18 cellular contexts compared by ENCODE assay signal in the genomic region with DNA sequence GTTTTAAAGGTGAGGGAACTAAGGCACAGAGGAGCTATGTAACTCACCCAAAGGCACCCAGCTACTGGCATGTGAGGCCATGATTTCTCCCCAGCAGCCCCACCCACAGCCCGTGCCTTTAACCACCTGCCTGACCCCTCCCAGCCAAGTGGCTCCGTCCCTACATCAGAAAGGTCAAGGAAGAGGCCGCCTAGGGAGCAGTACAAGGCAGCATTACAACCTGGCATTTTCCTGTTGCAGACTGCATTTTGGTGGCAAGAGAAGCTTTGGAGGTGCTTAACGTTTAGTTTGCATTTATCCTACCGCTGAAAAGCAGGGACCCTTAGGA. TPM values are rescaled to one million over a fixed set of nuclear protein-coding genes. Genes with fewer than 3 reads are reported as not detected.
DNase-seq lines count a peak whose midpoint lies in the region; ATAC-seq and TF ChIP-seq lines count a peak whose summit lies in the region.
"Had no signal": no experiment of that assay in that cellular context is flagged by ENCODE, and none has a peak within 500 bp of the region (broad histone marks: within the 10 kb centered on the region; RNA-seq: fewer than 3 reads in every experiment).

No MANE protein-coding gene starts in this region.

- H3K4me3 ChIP-seq in HEK293 (ENCODE audit: low read depth, low read length) (no peak overlapping the region), body of pancreas (no peak overlapping the region)
- H3K4me3 ChIP-seq: esophagus muscularis mucosa, Peyer's patch, right lobe of liver, tibial nerve had no signal

- no peak for ATAC-seq in body of pancreas
- no peak for ATAC-seq in GM18520 (IDR thresholded peaks at IDR 0.05; ENCODE audit: unreplicated experiment)

- H3K36me3 ChIP-seq in HEK293 (ENCODE audit: control insufficient read depth in 2 of 2, insufficient read depth in 1 of 2, low read length in 2 of 2) (peaks cover 0 to 10% of the 10 kb centered on the region in 2 experiments; a peak in 1 of 3 replicates), body of pancreas (replicated peaks in 1 of 2; ENCODE audit: insufficient read depth in 1 of 2, low read depth in 2 of 2) (no peaks in the 10 kb centered on the region)
- H3K36me3 ChIP-seq: Peyer's patch had no signal

- 52 to 53% methylated on average over 5 of the region's 5 CpGs for WGBS in body of pancreas, 2 donors

- H3K27ac Mint-ChIP-seq in osteocyte (ENCODE audit: unreplicated experiment) = peak overlapping the region; percentile 88
- H3K27ac Mint-ChIP-seq: activated CD4-positive, alpha-beta T cell treated with anti-CD3 and anti-CD28 coated beads, Interleukin-2, amount 10 ng/mL, durations not matched to agents 7 days and 5 days had no signal

- peaks cover 2% of the 10 kb centered on the region for H3K36me3 Mint-ChIP-seq in osteocyte (ENCODE audit: unreplicated experiment)

- no peaks in the 10 kb centered on the region for H3K27me3 ChIP-seq in body of pancreas
- H3K27me3 ChIP-seq: esophagus muscularis mucosa, Peyer's patch, right lobe of liver, tibial nerve had no signal

- H3K4me1 ChIP-seq in HEK293 (ENCODE audit: control insufficient read depth, insufficient read depth, low read length) (peaks cover 4% of the 10 kb centered on the region), body of pancreas (peaks cover 44% of the 10 kb centered on the region)

- H3K9me3 ChIP-seq in HEK293 (ENCODE audit: control insufficient read depth, insufficient read depth, low read depth, low read length) = no peaks in the 10 kb centered on the region
- no peaks in the 10 kb centered on the region for H3K9me3 ChIP-seq in body of pancreas
- H3K9me3 ChIP-seq: Peyer's patch, right lobe of liver had no signal

- intact Hi-C loops in body of pancreas (cut with DNase I) = no loop called here

- TF ChIP-seq CTCF in HEK293 (tag by site-specific recombination; IDR thresholded peaks at IDR 0.05) = no peak
- TF ChIP-seq CTCF in body of pancreas (IDR thresholded peaks at IDR 0.05) = no peak
- TF ChIP-seq CTCF in osteocyte (IDR thresholded peaks at IDR 0.05) = no peak

- H3K27me3 Mint-ChIP-seq in osteocyte (ENCODE audit: unreplicated experiment) = no peaks in the 10 kb centered on the region
- H3K27me3 Mint-ChIP-seq: activated CD4-positive, alpha-beta T cell treated with anti-CD3 and anti-CD28 coated beads, Interleukin-2, amount 10 ng/mL, durations not matched to agents 7 days and 5 days had no signal

- CTCF ChIA-PET in HEK293 (lab: Yijun Ruan, JAX) = interaction anchor here (0.6 to 1.6 kb wide), 6 partner anchors 8 to 326 kb away, joined by 3 to 6 read pairs (median 3); no protein-coding TSS in a partner anchor

- peaks cover 4% of the 10 kb centered on the region for H3K9me3 Mint-ChIP-seq in osteocyte (ENCODE audit: unreplicated experiment)
- H3K9me3 Mint-ChIP-seq: activated CD4-positive, alpha-beta T cell treated with anti-CD3 and anti-CD28 coated beads, Interleukin-2, amount 10 ng/mL, durations not matched to agents 7 days and 5 days; central memory CD8-positive, alpha-beta T cell had no signal

- no peak overlapping the region for H3K4me3 Mint-ChIP-seq in osteocyte (ENCODE audit: unreplicated experiment)
- H3K4me3 Mint-ChIP-seq: activated CD4-positive, alpha-beta T cell treated with anti-CD3 and anti-CD28 coated beads, Interleukin-2, amount 10 ng/mL, durations not matched to agents 7 days and 5 days; central memory CD8-positive, alpha-beta T cell had no signal

- DNase-seq in COLO668 (lab: John Stamatoyannopoulos, UW; ENCODE audit: unreplicated experiment) (peak; percentile 34), body of pancreas (no peak), osteocyte (ENCODE audit: extremely low spot score, unreplicated experiment) (no peak), kidney glomerular epithelial cell (lab: John Stamatoyannopoulos, UW) (no peak), occipital lobe (lab: John Stamatoyannopoulos, UW) (no peak)
- DNase-seq in activated CD4-positive, CD25-positive, alpha-beta regulatory T cell (lab: John Stamatoyannopoulos, UW) = no peak
- DNase-seq: activated CD4-positive, alpha-beta T cell treated with anti-CD3 and anti-CD28 coated beads, Interleukin-2, amount 10 ng/mL, durations not matched to agents 7 days and 5 days; activated CD8-positive, alpha-beta memory T cell treated with anti-CD3 and anti-CD28 coated beads, Interleukin-2, amount 50 U/mL, for 4 hours; activated gamma-delta T cell; effector CD8-positive, alpha-beta T cell; KG1; Peyer's patch had no signal

- peaks cover 29% of the 10 kb centered on the region for H3K4me1 Mint-ChIP-seq in osteocyte (ENCODE audit: unreplicated experiment)

- TF ChIP-seq POLR2A in body of pancreas (IDR thresholded peaks at IDR 0.05) = no peak

- POLR2A ChIA-PET in HEK293 (lab: Yijun Ruan, JAX) = interaction anchor here (1.0 to 1.5 kb wide), 4 partner anchors 14 to 126 kb away, joined by 3 to 5 read pairs (median 4); a partner anchor contains a TSS

- H3K27ac ChIP-seq in HEK293 (ENCODE audit: extremely low read depth, low read depth, low read length) = peak overlapping the region; percentile 73
- peak overlapping the region; percentile 33 to 73 (median 66) for H3K27ac ChIP-seq in body of pancreas
- H3K27ac ChIP-seq: Peyer's patch, tibial nerve had no signal

TF ChIP-seq in HEK293, 187 proteins besides CTCF, POLR2A, EP300 and RAD21 (continues in another document):
- TF ChIP-seq, protein P1, sequence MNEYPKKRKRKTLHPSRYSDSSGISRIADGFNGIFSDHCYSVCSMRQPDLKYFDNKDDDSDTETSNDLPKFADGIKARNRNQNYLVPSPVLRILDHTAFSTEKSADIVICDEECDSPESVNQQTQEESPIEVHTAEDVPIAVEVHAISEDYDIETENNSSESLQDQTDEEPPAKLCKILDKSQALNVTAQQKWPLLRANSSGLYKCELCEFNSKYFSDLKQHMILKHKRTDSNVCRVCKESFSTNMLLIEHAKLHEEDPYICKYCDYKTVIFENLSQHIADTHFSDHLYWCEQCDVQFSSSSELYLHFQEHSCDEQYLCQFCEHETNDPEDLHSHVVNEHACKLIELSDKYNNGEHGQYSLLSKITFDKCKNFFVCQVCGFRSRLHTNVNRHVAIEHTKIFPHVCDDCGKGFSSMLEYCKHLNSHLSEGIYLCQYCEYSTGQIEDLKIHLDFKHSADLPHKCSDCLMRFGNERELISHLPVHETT (tag by site-specific recombination; IDR thresholded peaks at IDR 0.05) = no peak
- TF ChIP-seq, protein P2, sequence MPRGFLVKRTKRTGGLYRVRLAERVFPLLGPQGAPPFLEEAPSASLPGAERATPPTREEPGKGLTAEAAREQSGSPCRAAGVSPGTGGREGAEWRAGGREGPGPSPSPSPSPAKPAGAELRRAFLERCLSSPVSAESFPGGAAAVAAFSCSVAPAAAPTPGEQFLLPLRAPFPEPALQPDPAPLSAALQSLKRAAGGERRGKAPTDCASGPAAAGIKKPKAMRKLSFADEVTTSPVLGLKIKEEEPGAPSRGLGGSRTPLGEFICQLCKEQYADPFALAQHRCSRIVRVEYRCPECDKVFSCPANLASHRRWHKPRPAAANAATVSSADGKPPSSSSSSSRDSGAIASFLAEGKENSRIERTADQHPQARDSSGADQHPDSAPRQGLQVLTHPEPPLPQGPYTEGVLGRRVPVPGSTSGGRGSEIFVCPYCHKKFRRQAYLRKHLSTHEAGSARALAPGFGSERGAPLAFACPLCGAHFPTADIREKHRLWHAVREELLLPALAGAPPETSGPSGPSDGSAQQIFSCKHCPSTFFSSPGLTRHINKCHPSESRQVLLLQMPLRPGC (tag by site-specific recombination; IDR thresholded peaks at IDR 0.05) = no peak
- 0 out of 2 replicates have a peak, but pooled peaks have one; percentile 4 for TF ChIP-seq ZNF768 (tag by site-specific recombination; IDR thresholded peaks at IDR 0.05)
- TF ChIP-seq, protein P3, sequence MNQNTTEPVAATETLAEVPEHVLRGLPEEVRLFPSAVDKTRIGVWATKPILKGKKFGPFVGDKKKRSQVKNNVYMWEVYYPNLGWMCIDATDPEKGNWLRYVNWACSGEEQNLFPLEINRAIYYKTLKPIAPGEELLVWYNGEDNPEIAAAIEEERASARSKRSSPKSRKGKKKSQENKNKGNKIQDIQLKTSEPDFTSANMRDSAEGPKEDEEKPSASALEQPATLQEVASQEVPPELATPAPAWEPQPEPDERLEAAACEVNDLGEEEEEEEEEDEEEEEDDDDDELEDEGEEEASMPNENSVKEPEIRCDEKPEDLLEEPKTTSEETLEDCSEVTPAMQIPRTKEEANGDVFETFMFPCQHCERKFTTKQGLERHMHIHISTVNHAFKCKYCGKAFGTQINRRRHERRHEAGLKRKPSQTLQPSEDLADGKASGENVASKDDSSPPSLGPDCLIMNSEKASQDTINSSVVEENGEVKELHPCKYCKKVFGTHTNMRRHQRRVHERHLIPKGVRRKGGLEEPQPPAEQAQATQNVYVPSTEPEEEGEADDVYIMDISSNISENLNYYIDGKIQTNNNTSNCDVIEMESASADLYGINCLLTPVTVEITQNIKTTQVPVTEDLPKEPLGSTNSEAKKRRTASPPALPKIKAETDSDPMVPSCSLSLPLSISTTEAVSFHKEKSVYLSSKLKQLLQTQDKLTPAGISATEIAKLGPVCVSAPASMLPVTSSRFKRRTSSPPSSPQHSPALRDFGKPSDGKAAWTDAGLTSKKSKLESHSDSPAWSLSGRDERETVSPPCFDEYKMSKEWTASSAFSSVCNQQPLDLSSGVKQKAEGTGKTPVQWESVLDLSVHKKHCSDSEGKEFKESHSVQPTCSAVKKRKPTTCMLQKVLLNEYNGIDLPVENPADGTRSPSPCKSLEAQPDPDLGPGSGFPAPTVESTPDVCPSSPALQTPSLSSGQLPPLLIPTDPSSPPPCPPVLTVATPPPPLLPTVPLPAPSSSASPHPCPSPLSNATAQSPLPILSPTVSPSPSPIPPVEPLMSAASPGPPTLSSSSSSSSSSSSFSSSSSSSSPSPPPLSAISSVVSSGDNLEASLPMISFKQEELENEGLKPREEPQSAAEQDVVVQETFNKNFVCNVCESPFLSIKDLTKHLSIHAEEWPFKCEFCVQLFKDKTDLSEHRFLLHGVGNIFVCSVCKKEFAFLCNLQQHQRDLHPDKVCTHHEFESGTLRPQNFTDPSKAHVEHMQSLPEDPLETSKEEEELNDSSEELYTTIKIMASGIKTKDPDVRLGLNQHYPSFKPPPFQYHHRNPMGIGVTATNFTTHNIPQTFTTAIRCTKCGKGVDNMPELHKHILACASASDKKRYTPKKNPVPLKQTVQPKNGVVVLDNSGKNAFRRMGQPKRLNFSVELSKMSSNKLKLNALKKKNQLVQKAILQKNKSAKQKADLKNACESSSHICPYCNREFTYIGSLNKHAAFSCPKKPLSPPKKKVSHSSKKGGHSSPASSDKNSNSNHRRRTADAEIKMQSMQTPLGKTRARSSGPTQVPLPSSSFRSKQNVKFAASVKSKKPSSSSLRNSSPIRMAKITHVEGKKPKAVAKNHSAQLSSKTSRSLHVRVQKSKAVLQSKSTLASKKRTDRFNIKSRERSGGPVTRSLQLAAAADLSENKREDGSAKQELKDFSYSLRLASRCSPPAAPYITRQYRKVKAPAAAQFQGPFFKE (tag by site-specific recombination; IDR thresholded peaks at IDR 0.05; ENCODE audit: borderline replicate concordance) = no peak

RNA-seq across cellular contexts. Expression of a gene that starts 17.5 kb away (rescaled TPM):
- 10 to 100 TPM; 18.9 to 25.4 TPM for total RNA-seq in body of pancreas
- 19.3 and 22.7 TPM in 2 replicates for total RNA-seq in osteocyte
- total RNA-seq in occipital lobe = not detected

Comparison
In these comparisons a context has a peak if more than half of its experiments do, and no peak if none do; other contexts are left out.
1. RNA of a gene that starts 17.5 kb away (total RNA-seq): 18.9 to 25.4 TPM in body of pancreas and 19.3 to 22.7 TPM in osteocyte; not detected in occipital lobe (single experiment); every median in the first group is over 10 times any median in the second.